18 cellular contexts compared by ENCODE assay signal in genomic region chr6:157987788-157988699, GRCh38. TPM values are rescaled to one million over a fixed set of nuclear protein-coding genes. Genes with fewer than 3 reads are reported as not detected.
A peak's percentile ranks its signal among the peaks of the same experiment; 100 is the strongest.
DNase-seq lines count a peak whose midpoint lies in the region; ATAC-seq and TF ChIP-seq lines count a peak whose summit lies in the region.
"Had no signal": no experiment of that assay in that cellular context is flagged by ENCODE, and none has a peak within 500 bp of the region (broad histone marks: within the 10 kb centered on the region; RNA-seq: fewer than 3 reads in every experiment).

No MANE protein-coding gene starts in this region.

- H3K27ac ChIP-seq in mesenchymal stem cell (ENCODE audit: low read length, poor library complexity, severe bottlenecking) (no peak overlapping the region), temporal lobe (ENCODE audit: low read depth, low read length) (peak overlapping the region; percentile 69)
- H3K27ac ChIP-seq: hepatocyte, parathyroid adenoma had no signal

- peaks cover 53% of the 10 kb centered on the region for H3K4me1 ChIP-seq in mesenchymal stem cell (ENCODE audit: control insufficient read depth, insufficient read depth, low read depth, low read length)

- peak overlapping the region; percentile 19 for H4K8ac ChIP-seq in mesenchymal stem cell (ENCODE audit: low read length)

- H3K79me1 ChIP-seq in mesenchymal stem cell (replicated peaks; ENCODE audit: low read length, poor library complexity, severe bottlenecking), result peaks cover 2% of the 10 kb centered on the region

- H3K23ac ChIP-seq in mesenchymal stem cell (ENCODE audit: low read length in 2 of 2), result peak overlapping the region in 1 of 2 experiments; percentile 84

- H3K9me3 Mint-ChIP-seq in activated naive CD4-positive, alpha-beta T cell treated with anti-CD3 and anti-CD28 coated beads, Interleukin-2, amount 50 U/mL, for 24 hours, result no peaks in the 10 kb centered on the region
- H3K9me3 Mint-ChIP-seq in activated naive CD4-positive, alpha-beta T cell treated with anti-CD3 and anti-CD28 coated beads, Interleukin-2, amount 50 U/mL, for 72 hours, result no peaks in the 10 kb centered on the region
- H3K9me3 Mint-ChIP-seq in WTC11, result 0 out of 2 replicates have a peak, but pooled peaks cover 3% of the 10 kb centered on the region
- H3K9me3 Mint-ChIP-seq: CD4-positive, alpha-beta memory T cell had no signal

- peak overlapping the region; percentile 5 to 51 for H2BK12ac ChIP-seq in mesenchymal stem cell (ENCODE audit: low read length in 2 of 2)

- peak overlapping the region; percentile 78 for H4K91ac ChIP-seq in mesenchymal stem cell (ENCODE audit: low read length)

- H3K27ac Mint-ChIP-seq in activated naive CD4-positive, alpha-beta T cell treated with anti-CD3 and anti-CD28 coated beads, Interleukin-2, amount 50 U/mL, for 24 hours, result peak overlapping the region; percentile 23
- H3K27ac Mint-ChIP-seq in activated naive CD4-positive, alpha-beta T cell treated with anti-CD3 and anti-CD28 coated beads, Interleukin-2, amount 50 U/mL, for 72 hours, result no peak overlapping the region
- H3K27ac Mint-ChIP-seq in WTC11, result peak overlapping the region; percentile 63; the same call in 1 of the 2 replicates

- no peak for DNase-seq in activated naive CD4-positive, alpha-beta T cell treated with anti-CD3 and anti-CD28 coated beads, Interleukin-2, amount 50 U/mL, for 72 hours (ENCODE audit: low spot score in 2 of 2)
- DNase-seq in WTC11 (ENCODE audit: low spot score) (no peak), mesenchymal stem cell (no peak), NCI-H1105 (lab: John Stamatoyannopoulos, UW) (no peak), NCI-H1092 (lab: John Stamatoyannopoulos, UW) (no peak)
- DNase-seq: activated CD4-positive, alpha-beta T cell treated with anti-CD3 and anti-CD28 coated beads for 1 hour; activated naive CD4-positive, alpha-beta T cell treated with Interleukin-2 at 50 U/mL for 16 hours; CD4-positive, alpha-beta memory T cell; effector CD4-positive, alpha-beta T cell; mucosa of descending colon; NCI-H1417 treated with DMSO at 0.1 percent for 48 hours; stimulated activated naive CD8-positive, alpha-beta T cell treated with anti-CD3 and anti-CD28 coated beads, Interleukin-15, Interleukin-2, amounts not matched to agents 100 U/mL and 50 U/mL, for 24 hours had no signal

- H2BK5ac ChIP-seq in mesenchymal stem cell (ENCODE audit: low read depth, low read length, poor library complexity, severe bottlenecking), result no peak overlapping the region

- H3K27me3 ChIP-seq in mesenchymal stem cell (ENCODE audit: control insufficient read depth in 1 of 2, insufficient read depth in 1 of 2, low read length in 2 of 2), result no peaks in the 10 kb centered on the region
- H3K27me3 ChIP-seq: hepatocyte had no signal

- no peaks in the 10 kb centered on the region for H3K27me3 Mint-ChIP-seq in activated naive CD4-positive, alpha-beta T cell treated with anti-CD3 and anti-CD28 coated beads, Interleukin-2, amount 50 U/mL, for 24 hours
- H3K27me3 Mint-ChIP-seq in WTC11 (ENCODE audit: low read depth), result no peaks in the 10 kb centered on the region
- H3K27me3 Mint-ChIP-seq: CD4-positive, alpha-beta memory T cell had no signal

- no peak for TF ChIP-seq CTCF in WTC11 (IDR thresholded peaks at IDR 0.05)

- no peak overlapping the region for H3K4me3 Mint-ChIP-seq in activated naive CD4-positive, alpha-beta T cell treated with anti-CD3 and anti-CD28 coated beads, Interleukin-2, amount 50 U/mL, for 24 hours
- no peak overlapping the region for H3K4me3 Mint-ChIP-seq in WTC11
- H3K4me3 Mint-ChIP-seq: brain; CD4-positive, alpha-beta memory T cell had no signal

- WGBS in mesenchymal stem cell, result 88% methylated on average over 18 of the region's 20 CpGs

- H3K4ac ChIP-seq in mesenchymal stem cell (ENCODE audit: low read depth in 1 of 2, low read length in 2 of 2), result peak overlapping the region in 1 of 2 experiments; percentile 70

- peaks cover 71% of the 10 kb centered on the region for H3K4me1 Mint-ChIP-seq in activated naive CD4-positive, alpha-beta T cell treated with anti-CD3 and anti-CD28 coated beads, Interleukin-2, amount 50 U/mL, for 24 hours
- peaks cover 73% of the 10 kb centered on the region for H3K4me1 Mint-ChIP-seq in WTC11

- H3K4me3 ChIP-seq in mesenchymal stem cell (ENCODE audit: insufficient read depth in 1 of 2, low read depth in 1 of 2, low read length in 2 of 2), result no peak overlapping the region
- H3K4me3 ChIP-seq: hepatocyte, mucosa of descending colon had no signal

- H2AK5ac ChIP-seq in mesenchymal stem cell (ENCODE audit: low read length, severe bottlenecking), result peak overlapping the region; percentile 63

- ATAC-seq in activated naive CD4-positive, alpha-beta T cell treated with anti-CD3 and anti-CD28 coated beads, Interleukin-2, amount 50 U/mL, for 72 hours, result no peak
- no peak for ATAC-seq in WTC11
- ATAC-seq in HG02840 (IDR thresholded peaks at IDR 0.05; ENCODE audit: low FRiP score, unreplicated experiment), result no peak
- ATAC-seq: mucosa of descending colon; stimulated activated naive CD8-positive, alpha-beta T cell treated with anti-CD3 and anti-CD28 coated beads, Interleukin-15, Interleukin-2, amounts not matched to agents 100 U/mL and 50 U/mL, for 24 hours had no signal

- peaks cover 17 to 19% of the 10 kb centered on the region in 2 experiments for H3K36me3 ChIP-seq in mesenchymal stem cell (ENCODE audit: control insufficient read depth in 1 of 2, insufficient read depth in 2 of 2, low read depth in 1 of 2, low read length in 2 of 2)

- no peak overlapping the region for H2BK15ac ChIP-seq in mesenchymal stem cell (ENCODE audit: low read depth, poor library complexity, severe bottlenecking)

- H2AFZ ChIP-seq in mesenchymal stem cell (ENCODE audit: low read depth, low read length), result no peak overlapping the region
- H2AFZ ChIP-seq: hepatocyte, parathyroid adenoma had no signal

- CTCF ChIA-PET in WTC11 (lab: Charles Lee), result interaction anchor here (0.6 kb wide), 1 partner anchor 61 kb away, joined by 3 read pairs; no protein-coding TSS in a partner anchor

- POLR2A ChIA-PET in WTC11 (lab: Charles Lee), result interaction anchor here (0.5 kb wide), 1 partner anchor 96 kb away, joined by 3 read pairs; no protein-coding TSS in a partner anchor

- no peaks in the 10 kb centered on the region for H3K9me3 ChIP-seq in mesenchymal stem cell (ENCODE audit: control insufficient read depth, low read length)
- H3K9me3 ChIP-seq: mucosa of descending colon had no signal

- no peaks in the 10 kb centered on the region for H3K36me3 Mint-ChIP-seq in activated naive CD4-positive, alpha-beta T cell treated with anti-CD3 and anti-CD28 coated beads, Interleukin-2, amount 50 U/mL, for 24 hours
- peaks cover 3 to 10% of the 10 kb centered on the region in 2 donors for H3K36me3 Mint-ChIP-seq in activated naive CD4-positive, alpha-beta T cell treated with anti-CD3 and anti-CD28 coated beads, Interleukin-2, amount 50 U/mL, for 72 hours
- 0 out of 2 replicates have a peak, but pooled peaks cover 3% of the 10 kb centered on the region for H3K36me3 Mint-ChIP-seq in WTC11
- H3K36me3 Mint-ChIP-seq: brain had no signal

- no peak overlapping the region for H3K14ac ChIP-seq in mesenchymal stem cell (ENCODE audit: low read length in 2 of 2)

- H3K9ac ChIP-seq in mesenchymal stem cell (ENCODE audit: low read length), result no peak overlapping the region
- H3K9ac ChIP-seq: parathyroid adenoma had no signal

- peak overlapping the region; percentile 75 to 88 for H3K18ac ChIP-seq in mesenchymal stem cell (ENCODE audit: low read depth in 1 of 2, low read length in 2 of 2)

- H3K4me2 ChIP-seq in mesenchymal stem cell (ENCODE audit: low read length, poor library complexity, severe bottlenecking), result no peak overlapping the region
- H3K4me2 ChIP-seq: hepatocyte had no signal

- H2BK120ac ChIP-seq in mesenchymal stem cell (ENCODE audit: low read depth, low read length), result peak overlapping the region; percentile 52

TF ChIP-seq in WTC11, 78 proteins besides CTCF, POLR2A, EP300 and RAD21 (continues in another document):
- TF ChIP-seq STAT6 (CRISPR knock-in tag; conservative IDR thresholded peaks at IDR 0.05; ENCODE audit: low read depth) (no peak), ZNF423 (CRISPR knock-in tag; IDR thresholded peaks at IDR 0.05) (no peak), TEAD1 (CRISPR knock-in tag; IDR thresholded peaks at IDR 0.05) (no peak), ERG (CRISPR knock-in tag; IDR thresholded peaks at IDR 0.05) (no peak)

RNA-seq across cellular contexts. Expression of gene SYNJ2, which starts 6.4 kb away (rescaled TPM):
- 10 to 100 TPM; 31.6 to 51.7 TPM for total RNA-seq in activated naive CD4-positive, alpha-beta T cell treated with anti-CD3 and anti-CD28 coated beads, Interleukin-2, amount 50 U/mL, for 72 hours
- 11.8 to 15.3 TPM (median 12.4 TPM) in 3 replicates for total RNA-seq in WTC11 (2021)
- 14.0 TPM for polyA plus RNA-seq in mesenchymal stem cell (2013, experiment 1 of 2)
- polyA plus RNA-seq in mesenchymal stem cell (2013, experiment 2 of 2), result 12.9 TPM
- 6.6 TPM for total RNA-seq in temporal lobe

Comparison
In these comparisons a context has a peak if more than half of its experiments do, and no peak if none do; other contexts are left out.
1. H3K27ac Mint-ChIP-seq: peak in activated naive CD4-positive, alpha-beta T cell treated with anti-CD3 and anti-CD28 coated beads, Interleukin-2, amount 50 U/mL, for 24 hours (single experiment) and WTC11 (single experiment); none in activated naive CD4-positive, alpha-beta T cell treated with anti-CD3 and anti-CD28 coated beads, Interleukin-2, amount 50 U/mL, for 72 hours (0 of 2).